Comparison of ENCODE assay signal across 8 cellular contexts in genomic region chr5:6745706-6746217, GRCh38. TPM values are rescaled to one million over a fixed set of nuclear protein-coding genes. Genes with fewer than 3 reads are reported as not detected.
DNase-seq lines count a peak whose midpoint lies in the region; ATAC-seq and TF ChIP-seq lines count a peak whose summit lies in the region.

No MANE protein-coding gene starts in this region.

- H3K4me1 ChIP-seq in Karpas-422 (ENCODE audit: low read length) (no peaks in the 10 kb centered on the region), osteoblast (ENCODE audit: insufficient read depth, low read length) (peaks cover 5% of the 10 kb centered on the region)

- H3K79me2 ChIP-seq in Karpas-422 (ENCODE audit: low read length) (peaks cover 74% of the 10 kb centered on the region), osteoblast (ENCODE audit: insufficient read depth, low read length) (peaks cover 94% of the 10 kb centered on the region)

- no peak overlapping the region for H3K9ac ChIP-seq in Karpas-422 (ENCODE audit: low read length)

- H3K9me2 ChIP-seq in Karpas-422 (replicated peaks; ENCODE audit: insufficient read depth, low read length), result no peaks in the 10 kb centered on the region

- peak; percentile 51 to 63 for ATAC-seq in activated CD4-positive, CD25-positive, alpha-beta regulatory T cell treated with anti-CD3 and anti-CD28 coated beads, Interleukin-2, amount 50 U/mL, for 24 hours
- peak; percentile 60 for ATAC-seq in GM21515 (IDR thresholded peaks at IDR 0.05; ENCODE audit: unreplicated experiment)

- H3K4me2 ChIP-seq in Karpas-422 (ENCODE audit: low read depth, low read length, poor library complexity, severe bottlenecking) (no peak overlapping the region), osteoblast (ENCODE audit: insufficient read depth, low read length) (no peak overlapping the region)

- H4K20me1 ChIP-seq in Karpas-422 (ENCODE audit: insufficient read depth, low read depth, low read length), result peaks cover 19% of the 10 kb centered on the region
- peaks cover 38% of the 10 kb centered on the region for H4K20me1 ChIP-seq in osteoblast (ENCODE audit: insufficient read depth, low read length)

- no peaks in the 10 kb centered on the region for H3K9me3 ChIP-seq in Karpas-422 (ENCODE audit: low read length)
- H3K9me3 ChIP-seq in osteoblast (ENCODE audit: low read depth, low read length), result no peaks in the 10 kb centered on the region

- H2AFZ ChIP-seq in Karpas-422 (ENCODE audit: low read length) (no peak overlapping the region), osteoblast (ENCODE audit: low read length) (no peak overlapping the region)

- peak; percentile 84 for TF ChIP-seq CTCF in osteoblast (IDR thresholded peaks at IDR 0.05; ENCODE audit: extremely low read depth, low read depth, low read length)

- peaks cover 22% of the 10 kb centered on the region; the same call in 1 of the 2 replicates for H3K36me3 ChIP-seq in Karpas-422 (ENCODE audit: insufficient read depth, low read length)
- peaks cover 72% of the 10 kb centered on the region for H3K36me3 ChIP-seq in osteoblast (ENCODE audit: insufficient read depth, low read length)

- H3K27ac ChIP-seq in Karpas-422 (ENCODE audit: low read length), result no peak overlapping the region
- H3K27ac ChIP-seq in osteoblast (ENCODE audit: low read depth, low read length), result no peak overlapping the region

- DNase-seq in activated CD4-positive, CD25-positive, alpha-beta regulatory T cell (lab: John Stamatoyannopoulos, UW), result no peak
- DNase-seq in Karpas-422 (peak; percentile 82), SW 1271 (lab: John Stamatoyannopoulos, UW) (peak; percentile 21 to 38), fibroblast of peridontal ligament (ENCODE audit: extremely low read depth) (peak; percentile 85), osteoblast (ENCODE audit: insufficient read length, low spot score, missing footprints) (no peak), NCI-H446 treated with DMSO at 0.1 percent for 48 hours (lab: John Stamatoyannopoulos, UW) (no peak)

- H3K4me3 ChIP-seq in Karpas-422 (ENCODE audit: low read length) (no peak overlapping the region), osteoblast (ENCODE audit: insufficient read depth, low read length) (no peak overlapping the region)

- H3K27me3 ChIP-seq in Karpas-422 (ENCODE audit: low read length) (no peaks in the 10 kb centered on the region), osteoblast (ENCODE audit: insufficient read depth, low read length) (no peaks in the 10 kb centered on the region)

RNA-seq across cellular contexts. Expression of gene TENT4A, which starts 32.5 kb away (rescaled TPM):
- total RNA-seq in Karpas-422 (2014; rRNA removed; shearing (Covaris generic); ENCODE audit: low replicate concordance), result 38.1 and 45.3 TPM in 2 replicates
- total RNA-seq in osteoblast, result 16.5 and 21.4 TPM in 2 replicates

Comparison
In these comparisons a context has a peak if more than half of its experiments do, and no peak if none do; other contexts are left out.
1. DNase-seq: peak in Karpas-422 (single experiment), SW 1271 (2 of 2) and fibroblast of peridontal ligament (single experiment); none in activated CD4-positive, CD25-positive, alpha-beta regulatory T cell (0 of 4), osteoblast (single experiment) and NCI-H446 treated with DMSO at 0.1 percent for 48 hours (single experiment).